8 cellular contexts compared by ENCODE assay signal in genomic region chr2:7835693-7836680, GRCh38.
DNase-seq lines count a peak whose midpoint lies in the region; ATAC-seq and TF ChIP-seq lines count a peak whose summit lies in the region.

No MANE protein-coding gene starts in this region.

- intact Hi-C loops in PC-9 (cut with micrococcal nuclease; ENCODE audit: unreplicated experiment): no loop called here

- no peak overlapping the region for H3K27ac ChIP-seq in PC-9

- H3K4me1 ChIP-seq in PC-9 (replicated peaks; ENCODE audit: insufficient read depth): no peaks in the 10 kb centered on the region

- no peak for TF ChIP-seq CTCF in PC-9 (conservative IDR thresholded peaks at IDR 0.05)

- no peaks in the 10 kb centered on the region for H3K36me3 Mint-ChIP-seq in activated T-helper 17 cell treated with anti-CD3 and anti-CD28 coated beads, Interleukin-2, amount 50 U/mL, for 72 hours (ENCODE audit: low read depth)

- no peak overlapping the region for H2AFZ ChIP-seq in PC-9

- H3K79me2 ChIP-seq in PC-9 (ENCODE audit: low read depth): no peaks in the 10 kb centered on the region

- peaks cover 7% of the 10 kb centered on the region for H3K27me3 Mint-ChIP-seq in activated T-helper 17 cell treated with anti-CD3 and anti-CD28 coated beads, Interleukin-2, amount 50 U/mL, for 72 hours

- peak; percentile 97 for ATAC-seq in GM18511 (IDR thresholded peaks at IDR 0.05; ENCODE audit: unreplicated experiment)
- ATAC-seq in HG02588 (IDR thresholded peaks at IDR 0.05; ENCODE audit: unreplicated experiment): peak; percentile 85
- no peak for ATAC-seq in activated T-helper 17 cell treated with anti-CD3 and anti-CD28 coated beads, Interleukin-2, amount 50 U/mL, for 72 hours (replicated peaks)

- H3K4me3 Mint-ChIP-seq in activated T-helper 17 cell treated with anti-CD3 and anti-CD28 coated beads, Interleukin-2, amount 50 U/mL, for 72 hours: no peak overlapping the region

- POLR2A ChIA-PET in PC-9 (lab: Charles Lee; ENCODE audit: unreplicated experiment): no interaction called here

- CTCF ChIA-PET in PC-9 (lab: Charles Lee): no interaction called here

- no peaks in the 10 kb centered on the region for H3K9me3 Mint-ChIP-seq in activated T-helper 17 cell treated with anti-CD3 and anti-CD28 coated beads, Interleukin-2, amount 50 U/mL, for 72 hours

- H3K27me3 ChIP-seq in PC-9 (ENCODE audit: insufficient read depth, low read depth): 0 out of 2 replicates have a peak, but pooled peaks cover 6% of the 10 kb centered on the region

- no peaks in the 10 kb centered on the region for H3F3A ChIP-seq in PC-9 (ENCODE audit: insufficient read depth, low read depth)

- no peak overlapping the region for H3K4me2 ChIP-seq in PC-9

- DNase-seq in NCI-H128 (lab: John Stamatoyannopoulos, UW; ENCODE audit: unreplicated experiment) (peak; percentile 60), kidney glomerular epithelial cell (lab: John Stamatoyannopoulos, UW) (peak; percentile 42), globus pallidus (ENCODE audit: low spot score) (no peak), PC-9 (no peak), HT-29 (ENCODE audit: low spot score) (no peak)

- H4K20me1 ChIP-seq in PC-9 (ENCODE audit: insufficient read depth): peaks cover 5% of the 10 kb centered on the region; the same call in 1 of the 2 replicates

- no peaks in the 10 kb centered on the region for H3K4me1 Mint-ChIP-seq in activated T-helper 17 cell treated with anti-CD3 and anti-CD28 coated beads, Interleukin-2, amount 50 U/mL, for 72 hours

- H3K27ac Mint-ChIP-seq in activated T-helper 17 cell treated with anti-CD3 and anti-CD28 coated beads, Interleukin-2, amount 50 U/mL, for 72 hours: no peak overlapping the region

- BruUV-seq in PC-9 (replicated peaks; lab: Mats Ljungman, UMichigan): no TSS peak

- H3K9me2 ChIP-seq in PC-9 (ENCODE audit: insufficient read depth): no peaks in the 10 kb centered on the region

- H3K4me3 ChIP-seq in PC-9: no peak overlapping the region

- no peaks in the 10 kb centered on the region for H3K9me3 ChIP-seq in PC-9 (ENCODE audit: insufficient read depth, low read depth)

- H3K36me3 ChIP-seq in PC-9 (ENCODE audit: low read depth): no peaks in the 10 kb centered on the region

Comparison
In these comparisons a context has a peak if more than half of its experiments do, and no peak if none do; other contexts are left out.
1. DNase-seq: peak in NCI-H128 (single experiment) and kidney glomerular epithelial cell (single experiment); none in globus pallidus (single experiment), PC-9 (0 of 2) and HT-29 (single experiment).